1 cellular context compared by ENCODE assay signal in the genomic region with DNA sequence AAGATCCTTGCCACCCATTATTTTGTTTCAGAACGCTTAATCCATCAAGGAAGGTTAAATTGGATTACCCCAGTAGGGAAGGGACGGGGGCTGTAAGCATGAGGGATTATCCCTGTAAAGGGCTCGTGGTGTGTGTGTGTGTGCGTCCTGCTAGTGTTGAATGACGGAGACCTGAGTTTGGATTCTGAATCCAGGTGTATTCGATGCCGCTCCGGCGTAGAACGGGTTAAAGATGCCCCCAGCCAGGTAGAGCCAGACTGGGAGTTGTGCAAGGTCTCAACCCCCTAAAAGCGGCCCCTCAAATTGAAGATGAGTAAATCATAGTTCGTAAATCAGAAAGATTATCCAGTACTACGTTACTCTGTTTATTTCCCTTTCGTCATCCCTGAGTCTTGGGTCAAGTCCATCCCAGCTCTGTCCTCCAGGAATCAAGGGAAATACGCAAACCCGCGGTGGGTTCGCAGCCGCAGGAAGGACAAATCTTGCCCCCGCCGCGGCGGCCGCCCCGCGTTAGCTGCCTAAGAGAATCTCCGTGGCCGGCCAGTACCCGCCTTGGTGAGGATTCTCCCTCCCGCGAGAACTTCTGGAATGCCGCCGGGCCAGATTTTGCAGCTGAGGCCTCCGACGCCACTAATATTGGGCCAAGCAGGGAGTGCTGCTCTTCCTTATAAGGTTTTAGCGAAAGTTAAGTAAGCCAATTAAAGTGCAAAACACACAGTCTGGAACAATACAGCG.
TF ChIP-seq lines count a peak whose summit lies in the region.

No MANE protein-coding gene starts in this region.

TF ChIP-seq in SK-N-SH treated with all-trans-retinoic acid at 6 μM for 48 hours, 23 proteins besides CTCF, POLR2A, EP300 and RAD21 (continued from another document):
- TF ChIP-seq PPARA (CRISPR knock-in tag; IDR thresholded peaks at IDR 0.05; ENCODE audit: borderline replicate concordance) (no peak), SNAI2 (CRISPR knock-in tag; IDR thresholded peaks at IDR 0.05) (no peak), ZNF70 (CRISPR knock-in tag; IDR thresholded peaks at IDR 0.05) (no peak), RARB (CRISPR knock-in tag; IDR thresholded peaks at IDR 0.05) (no peak), GLIS3 (CRISPR knock-in tag; IDR thresholded peaks at IDR 0.05) (no peak), ZFP3 (CRISPR knock-in tag; IDR thresholded peaks at IDR 0.05) (no peak)
